24 cellular contexts compared by ENCODE assay signal in the genomic region with DNA sequence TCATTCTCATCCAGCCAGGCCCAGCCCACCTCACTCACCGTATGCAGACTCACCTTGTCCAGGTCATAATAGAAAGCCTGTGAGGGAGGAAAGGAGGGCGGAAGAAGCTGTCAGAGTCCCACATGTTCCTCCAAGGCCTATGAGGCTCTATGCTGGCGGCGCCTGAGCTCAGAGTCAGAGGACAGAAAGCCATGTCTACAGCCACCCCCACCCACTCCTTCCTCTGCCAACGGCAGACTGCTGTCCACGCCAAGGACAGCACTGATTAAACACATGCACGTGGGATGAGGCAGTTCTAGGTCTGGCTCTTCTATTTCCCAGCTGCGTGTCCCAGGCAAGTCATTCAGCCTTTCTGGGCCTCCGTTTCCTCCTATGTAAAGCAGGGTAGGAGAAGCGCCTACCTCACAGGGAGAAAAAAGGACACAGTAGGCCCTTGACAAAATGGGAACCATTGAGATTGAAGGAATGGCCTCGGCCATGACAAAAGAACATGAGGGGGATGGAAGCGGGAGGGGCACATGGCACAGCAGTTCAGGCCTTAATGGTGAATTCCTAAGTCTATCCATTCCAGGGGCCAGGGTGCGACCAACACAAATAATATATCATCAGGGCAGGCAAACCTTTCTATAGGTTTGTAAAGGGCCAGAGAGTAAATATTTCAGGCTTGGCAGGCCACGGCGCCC.
DNase-seq lines count a peak whose midpoint lies in the region; ATAC-seq and TF ChIP-seq lines count a peak whose summit lies in the region.
"Had no signal": no experiment of that assay in that cellular context is flagged by ENCODE, and none has a peak within 500 bp of the region (broad histone marks: within the 10 kb centered on the region; RNA-seq: fewer than 3 reads in every experiment).

No MANE protein-coding gene starts in this region.

- H3K9me3 ChIP-seq in IMR-90 (ENCODE audit: control insufficient read depth, insufficient read depth, low read length) = no peaks in the 10 kb centered on the region
- H3K9me3 ChIP-seq in right lobe of liver = no peaks in the 10 kb centered on the region
- H3K9me3 ChIP-seq: HAP-1, neutrophil, thyroid gland had no signal

- no peak for TF ChIP-seq POLR2A in IMR-90 (IDR thresholded peaks at IDR 0.05; ENCODE audit: low read depth, low read length)
- TF ChIP-seq POLR2A in right lobe of liver (IDR thresholded peaks at IDR 0.05) = no peak

- H2BK120ac ChIP-seq in IMR-90 (ENCODE audit: low read depth, low read length) = no peak overlapping the region

- DNase-seq in AG08396 (ENCODE audit: low spot score) (peak; percentile 40), IMR-90 (peak; percentile 36), fibroblast of pulmonary artery (ENCODE audit: low read depth) (peak; percentile 27), right lobe of liver (peak; percentile 58 to 83 (median 72)), H4 (ENCODE audit: low spot score) (no peak), NCI-H128 (lab: John Stamatoyannopoulos, UW; ENCODE audit: unreplicated experiment) (no peak), kidney tubule cell (ENCODE audit: low spot score) (no peak)
- DNase-seq: activated CD4-positive, alpha-beta T cell treated with anti-CD3 and anti-CD28 coated beads for 36 hours; activated T-cell treated with anti-CD3 and anti-CD28 coated beads, Interleukin-2, amount 50 U/mL, for 24 hours; brain microvascular endothelial cell; effector CD4-positive, alpha-beta T cell; foreskin keratinocyte; left colon; NCI-H1417 treated with DMSO at 0.1 percent for 48 hours; NCI-H2107; NCI-H446; NCI-H774; RPMI8226; stimulated activated naive CD8-positive, alpha-beta T cell treated with anti-CD3 and anti-CD28 coated beads, Interleukin-15, Interleukin-2, amounts not matched to agents 100 U/mL and 50 U/mL, for 24 hours; thyroid gland had no signal

- no TSS peak for BruUV-seq in IMR-90 (replicated peaks; lab: Mats Ljungman, UMichigan)

- CTCF ChIA-PET in IMR-90 (lab: Yijun Ruan, JAX) = no interaction called here

- no peaks in the 10 kb centered on the region for H3K9me1 ChIP-seq in IMR-90 (ENCODE audit: insufficient read depth, low read length)

- no peak overlapping the region for H3K4me3 ChIP-seq in IMR-90 (ENCODE audit: insufficient read depth, low read depth, low read length)
- H3K4me3 ChIP-seq in fibroblast of pulmonary artery (replicated peaks; ENCODE audit: low read depth, low read length) = no peak overlapping the region
- no peak overlapping the region for H3K4me3 ChIP-seq in right lobe of liver
- H3K4me3 ChIP-seq: HAP-1, thyroid gland had no signal

- no peak overlapping the region for H3K18ac ChIP-seq in IMR-90 (ENCODE audit: low read depth, low read length)

- no peak overlapping the region for H3K9ac ChIP-seq in IMR-90 (ENCODE audit: low read depth, low read length)
- H3K9ac ChIP-seq: KMS-11 had no signal

- no peak overlapping the region for H4K8ac ChIP-seq in IMR-90 (ENCODE audit: low read depth in 2 of 2, low read length in 2 of 2)

- no peak for TF ChIP-seq RAD21 in IMR-90 (IDR thresholded peaks at IDR 0.05; ENCODE audit: low read length)

- H3K4me2 ChIP-seq in IMR-90 (ENCODE audit: low read depth, low read length) = no peak overlapping the region
- H3K4me2 ChIP-seq: KMS-11 had no signal

- H2AK5ac ChIP-seq in IMR-90 (ENCODE audit: low read depth, low read length) = peak overlapping the region; percentile 24; the same call in 1 of the 2 replicates

- H2AFZ ChIP-seq in IMR-90 (replicated peaks; ENCODE audit: low read length, poor library complexity) = peak overlapping the region; percentile 56

- no peaks in the 10 kb centered on the region for H3K27me3 ChIP-seq in IMR-90 (ENCODE audit: control insufficient read depth, insufficient read depth, low read length)
- no peaks in the 10 kb centered on the region for H3K27me3 ChIP-seq in right lobe of liver
- H3K27me3 ChIP-seq: brain microvascular endothelial cell, foreskin keratinocyte, neutrophil, thyroid gland had no signal

- no peak overlapping the region for H2BK15ac ChIP-seq in IMR-90 (ENCODE audit: low read depth, low read length)

- ATAC-seq in IMR-90 (ENCODE audit: low read depth) (peak; percentile 43), right lobe of liver (peak; percentile 73 to 90 (median 83)), GM21390 (IDR thresholded peaks at IDR 0.05; ENCODE audit: unreplicated experiment) (no peak)
- ATAC-seq: activated CD4-positive, alpha-beta T cell treated with anti-CD3 and anti-CD28 coated beads for 36 hours; foreskin keratinocyte; left colon; stimulated activated naive CD8-positive, alpha-beta T cell treated with anti-CD3 and anti-CD28 coated beads, Interleukin-15, Interleukin-2, amounts not matched to agents 100 U/mL and 50 U/mL, for 24 hours had no signal

- POLR2A ChIA-PET in IMR-90 (lab: Charles Lee; ENCODE audit: unreplicated experiment) = no interaction called here

- 0 out of 2 replicates have a peak, but pooled peaks cover 4% of the 10 kb centered on the region for H3K4me1 ChIP-seq in IMR-90 (ENCODE audit: control insufficient read depth, insufficient read depth, low read length)
- H3K4me1 ChIP-seq in right lobe of liver = peaks cover 0 to 18% (median 4%) of the 10 kb centered on the region in 4 donors
- H3K4me1 ChIP-seq: foreskin keratinocyte, HAP-1, thyroid gland had no signal

- dilution Hi-C loops in IMR-90 (cut with HindIII; ENCODE audit: low sequenced_read_pairs, unreplicated experiment) = no loop called here

- H2AK9ac ChIP-seq in IMR-90 (replicated peaks; ENCODE audit: low read depth, low read length, poor library complexity) = peak overlapping the region; percentile 70

- intact Hi-C loops in IMR-90 (cut with micrococcal nuclease) = no loop called here
- intact Hi-C loops in right lobe of liver (cut with DNase I) = no loop called here

- H4K20me1 ChIP-seq in IMR-90 (ENCODE audit: insufficient read depth, low read length) = no peaks in the 10 kb centered on the region

- H3K4ac ChIP-seq in IMR-90 (ENCODE audit: low read depth, low read length) = 0 out of 2 replicates have a peak overlapping the region, but pooled peaks have one; percentile 17

- H3K27ac ChIP-seq in IMR-90 (ENCODE audit: insufficient read depth, low read length) = no peak overlapping the region
- peak overlapping the region in 1 of 3 donors; percentile 33 for H3K27ac ChIP-seq in right lobe of liver
- H3K27ac ChIP-seq: brain microvascular endothelial cell, foreskin keratinocyte, KMS-11, neutrophil, thyroid gland had no signal

- no peak overlapping the region for H4K5ac ChIP-seq in IMR-90 (ENCODE audit: low read depth, low read length)

- no peak overlapping the region for H2BK5ac ChIP-seq in IMR-90 (ENCODE audit: low read depth, low read length, poor library complexity, severe bottlenecking)

- H3K36me3 ChIP-seq in IMR-90 (ENCODE audit: control insufficient read depth, insufficient read depth, low read length) (peaks cover 10% of the 10 kb centered on the region), right lobe of liver (no peaks in the 10 kb centered on the region)
- H3K36me3 ChIP-seq: brain microvascular endothelial cell, HAP-1, neutrophil, thyroid gland had no signal

- H3K56ac ChIP-seq in IMR-90 (ENCODE audit: extremely low read depth, insufficient read depth, low read length) = no peak overlapping the region

- no peak for TF ChIP-seq CTCF in IMR-90 (conservative IDR thresholded peaks at IDR 0.05; ENCODE audit: low read depth, low read length)
- no peak for TF ChIP-seq CTCF in fibroblast of pulmonary artery (IDR thresholded peaks at IDR 0.05; ENCODE audit: low read length, missing control alignments)
- no peak for TF ChIP-seq CTCF in right lobe of liver (IDR thresholded peaks at IDR 0.05)

- H2BK20ac ChIP-seq in IMR-90 (ENCODE audit: low read depth, low read length) = no peak overlapping the region

- in situ Hi-C loops in IMR-90 (cut with MboI; ENCODE audit: low sequenced_read_pairs) = no loop called here

- H4K91ac ChIP-seq in IMR-90 (ENCODE audit: insufficient read depth, low read depth, low read length) = no peak overlapping the region

- WGBS in IMR-90 (ENCODE audit: extremely low coverage in 2 of 2, insufficient read length in 1 of 2), 2 experiments = 100% methylated on average over 2 of the region's 15 CpGs; no CpG with 5 or more reads in 1 of the 2 experiments
- 52% methylated on average over 10 of the region's 15 CpGs for WGBS in right lobe of liver (ENCODE audit: insufficient coverage, low coverage, low lambda C conversion rate, missing lambda C conversion rate)

- H3K79me1 ChIP-seq in IMR-90 (ENCODE audit: low read depth in 1 of 2, low read length in 2 of 2) = no peaks in the 10 kb centered on the region

- H3K14ac ChIP-seq in IMR-90 (replicated peaks; ENCODE audit: low read depth, low read length) = no peak overlapping the region

- no peak overlapping the region for H3K23ac ChIP-seq in IMR-90 (ENCODE audit: low read depth, low read length)

TF ChIP-seq in IMR-90, 13 proteins besides CTCF, POLR2A, EP300 and RAD21:
- TF ChIP-seq MAFK (IDR thresholded peaks at IDR 0.05; ENCODE audit: low read depth, low read length) (no peak), NFE2L2 (IDR thresholded peaks at IDR 0.05; ENCODE audit: low read depth, low read length) (no peak), BHLHE40 (IDR thresholded peaks at IDR 0.05; ENCODE audit: low read depth, low read length) (0 out of 2 replicates have a peak, but pooled peaks have one; percentile 17)
- TF ChIP-seq, protein P1, sequence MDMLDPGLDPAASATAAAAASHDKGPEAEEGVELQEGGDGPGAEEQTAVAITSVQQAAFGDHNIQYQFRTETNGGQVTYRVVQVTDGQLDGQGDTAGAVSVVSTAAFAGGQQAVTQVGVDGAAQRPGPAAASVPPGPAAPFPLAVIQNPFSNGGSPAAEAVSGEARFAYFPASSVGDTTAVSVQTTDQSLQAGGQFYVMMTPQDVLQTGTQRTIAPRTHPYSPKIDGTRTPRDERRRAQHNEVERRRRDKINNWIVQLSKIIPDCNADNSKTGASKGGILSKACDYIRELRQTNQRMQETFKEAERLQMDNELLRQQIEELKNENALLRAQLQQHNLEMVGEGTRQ (IDR thresholded peaks at IDR 0.05; ENCODE audit: low read depth, low read length) = no peak

Comparison
In these comparisons a context has a peak if more than half of its experiments do, and no peak if none do; other contexts are left out.
1. DNase-seq: peak in AG08396 (single experiment), IMR-90 (single experiment), fibroblast of pulmonary artery (single experiment) and right lobe of liver (3 of 3); none in H4 (single experiment), NCI-H128 (single experiment) and kidney tubule cell (single experiment).